1 cellular context compared by ENCODE assay signal in genomic region chr4:186553717-186554116, GRCh38.
TF ChIP-seq lines count a peak whose summit lies in the region.

No MANE protein-coding gene starts in this region.

TF ChIP-seq in K562, 482 proteins besides CTCF, POLR2A, EP300 and RAD21:
- TF ChIP-seq CREB3L1 (IDR thresholded peaks at IDR 0.05; ENCODE audit: borderline replicate concordance, low read depth) (no peak), RFX5 (IDR thresholded peaks at IDR 0.05; ENCODE audit: low read depth, low read length) (no peak), MCM2 (IDR thresholded peaks at IDR 0.05; ENCODE audit: low read depth) (no peak), NEUROD1 (IDR thresholded peaks at IDR 0.05; ENCODE audit: borderline replicate concordance, low read depth, low read length, partially characterized antibody) (no peak)
